ENCODE assay signal across 8 cellular contexts in genomic region chr16:53098526-53099317, GRCh38. TPM values are rescaled to one million over a fixed set of nuclear protein-coding genes. Genes with fewer than 3 reads are reported as not detected.
A peak's percentile ranks its signal among the peaks of the same experiment; 100 is the strongest.
DNase-seq lines count a peak whose midpoint lies in the region; ATAC-seq and TF ChIP-seq lines count a peak whose summit lies in the region.

No MANE protein-coding gene starts in this region.

- peak overlapping the region; percentile 67 for H2AFZ ChIP-seq in DND-41 (ENCODE audit: low read depth, low read length)

- H3K9me3 ChIP-seq in DND-41 (ENCODE audit: insufficient read depth, low read length, severe bottlenecking) (no peaks in the 10 kb centered on the region), HUES48 (ENCODE audit: control insufficient read depth, insufficient read depth, low read length) (no peaks in the 10 kb centered on the region), adipocyte (ENCODE audit: control insufficient read depth, low read length) (no peaks in the 10 kb centered on the region)

- ATAC-seq in DND-41 (ENCODE audit: insufficient read depth, low read depth) (peak; percentile 88), GM21515 (IDR thresholded peaks at IDR 0.05; ENCODE audit: unreplicated experiment) (peak; percentile 68), left ventricle myocardium superior (peak; percentile 85)

- DNase-seq in DND-41 (peak; percentile 84), SK-MEL-5 (ENCODE audit: low read depth, low spot score) (peak; percentile 82), adipocyte (ENCODE audit: low read depth) (peak; percentile 90), left ventricle myocardium superior (peak; percentile 90), posterior vena cava (ENCODE audit: low spot score) (peak; percentile 95), D341Med (ENCODE audit: low spot score) (no peak)

- no peaks in the 10 kb centered on the region for H3K27me3 ChIP-seq in DND-41 (ENCODE audit: insufficient read depth, low read length, poor library complexity)
- no peaks in the 10 kb centered on the region for H3K27me3 ChIP-seq in HUES48 (ENCODE audit: control insufficient read depth, insufficient read depth, low read length)
- no peaks in the 10 kb centered on the region for H3K27me3 ChIP-seq in adipocyte (replicated peaks; ENCODE audit: control insufficient read depth, insufficient read depth, low read length)

- intact Hi-C loops in left ventricle myocardium superior (cut with micrococcal nuclease) (no loop called here), posterior vena cava (cut with DNase I) (loop anchor here in 1 of 2 donors (5.0 kb wide), 1 partner anchor 501 kb away; no protein-coding TSS in a partner anchor)

- in situ Hi-C loops in SK-MEL-5 (cut with HindIII; ENCODE audit: low pct_unique_long_range_greater_than_20kb, low sequenced_read_pairs): no loop called here

- H3K79me2 ChIP-seq in DND-41 (ENCODE audit: insufficient read depth, low read length): peaks cover 71% of the 10 kb centered on the region

- H3K9ac ChIP-seq in DND-41 (ENCODE audit: low read depth, low read length) (peak overlapping the region; percentile 61), HUES48 (ENCODE audit: low read depth, low read length) (peak overlapping the region; percentile 74), adipocyte (ENCODE audit: low read length) (peak overlapping the region; percentile 87)

- H3K36me3 ChIP-seq in DND-41 (ENCODE audit: insufficient read depth, low read length) (no peaks in the 10 kb centered on the region), HUES48 (ENCODE audit: control insufficient read depth, insufficient read depth, low read length) (0 out of 2 replicates have a peak, but pooled peaks cover 2% of the 10 kb centered on the region), adipocyte (ENCODE audit: control insufficient read depth, insufficient read depth, low read length, severe bottlenecking) (no peaks in the 10 kb centered on the region)

- H3K27ac ChIP-seq in DND-41 (ENCODE audit: low read length): peak overlapping the region; percentile 84
- peak overlapping the region; percentile 98 for H3K27ac ChIP-seq in HUES48 (ENCODE audit: low read depth, low read length)

- H3K4me1 ChIP-seq in DND-41 (ENCODE audit: insufficient read depth, low read length) (peaks cover 29% of the 10 kb centered on the region), HUES48 (ENCODE audit: control insufficient read depth, insufficient read depth, low read length) (peaks cover 28% of the 10 kb centered on the region), adipocyte (ENCODE audit: control insufficient read depth, insufficient read depth, low read length) (peaks cover 42% of the 10 kb centered on the region)

- H3K4me3 ChIP-seq in DND-41 (ENCODE audit: low read depth in 1 of 2, low read length in 2 of 2) (peak overlapping the region; percentile 31 to 60; a peak in 3 of 4 replicates), HUES48 (ENCODE audit: low read depth, low read length) (peak overlapping the region; percentile 56), adipocyte (ENCODE audit: low read length) (peak overlapping the region; percentile 81)

- H3K4me2 ChIP-seq in DND-41 (ENCODE audit: insufficient read depth, low read length): peak overlapping the region; percentile 84

- no peaks in the 10 kb centered on the region for H4K20me1 ChIP-seq in DND-41 (ENCODE audit: insufficient read depth, low read length)

- no peak for TF ChIP-seq CTCF in DND-41 (IDR thresholded peaks at IDR 0.05; ENCODE audit: borderline replicate concordance, extremely low read depth, low read length, poor library complexity, severe bottlenecking)

RNA-seq across cellular contexts. Expression of gene CHD9, which starts 43.9 kb away (rescaled TPM):
- total RNA-seq in SK-MEL-5 (2014; rRNA removed; shearing (Covaris generic)): 20.3 and 34.6 TPM in 2 replicates
- 16.1 and 22.4 TPM in 2 replicates for polyA plus RNA-seq in SK-MEL-5 (2015; cell fraction: cytosol; rRNA removed)
- polyA plus RNA-seq in SK-MEL-5 (2015; cell fraction: nucleus; rRNA removed): 49.9 and 60.2 TPM in 2 replicates
- 36.4 TPM for total RNA-seq in left ventricle myocardium superior
- total RNA-seq in posterior vena cava: 10 to 100 TPM; 84.7 to 90.4 TPM

RNA-seq across cellular contexts. Expression of gene CHD9NB, which starts 46.0 kb away (rescaled TPM):
- 1.2 and 1.9 TPM in 2 replicates for total RNA-seq in SK-MEL-5 (2014; rRNA removed; shearing (Covaris generic))
- polyA plus RNA-seq in SK-MEL-5 (2015; cell fraction: cytosol; rRNA removed): 0.65 and 2.1 TPM in 2 replicates
- 2.6 and 3.5 TPM in 2 replicates for polyA plus RNA-seq in SK-MEL-5 (2015; cell fraction: nucleus; rRNA removed)
- total RNA-seq in left ventricle myocardium superior (0.97 TPM), posterior vena cava (1 to 10 TPM; 1.0 to 3.2 TPM)
